In genomic region chr1:234919061-234919755, GRCh38 we compare ENCODE assay signal across 15 cellular contexts.
A peak's percentile ranks its signal among the peaks of the same experiment; 100 is the strongest.
DNase-seq lines count a peak whose midpoint lies in the region; ATAC-seq and TF ChIP-seq lines count a peak whose summit lies in the region.
"Had no signal": no experiment of that assay in that cellular context is flagged by ENCODE, and none has a peak within 500 bp of the region (broad histone marks: within the 10 kb centered on the region; RNA-seq: fewer than 3 reads in every experiment).

No MANE protein-coding gene starts in this region.

- no peaks in the 10 kb centered on the region for H3F3A ChIP-seq in GM23338 (replicated peaks; ENCODE audit: low read depth)

- peaks cover 7% of the 10 kb centered on the region; the same call in 1 of the 2 replicates for H3K4me1 ChIP-seq in GM23338 (ENCODE audit: insufficient read depth)
- peaks cover 0 to 52% (median 28%) of the 10 kb centered on the region in 4 donors for H3K4me1 ChIP-seq in right lobe of liver

- intact Hi-C loops in right lobe of liver (cut with DNase I): no loop called here

- peaks cover 7% of the 10 kb centered on the region for H3K27me3 Mint-ChIP-seq in GM23338 (ENCODE audit: insufficient read depth, low read depth, poor library complexity)
- H3K27me3 Mint-ChIP-seq: activated CD4-positive, alpha-beta T cell treated with anti-CD3 and anti-CD28 coated beads, Interleukin-2, amount 10 ng/mL, durations not matched to agents 7 days and 5 days; stimulated activated naive CD8-positive, alpha-beta T cell treated with anti-CD3 and anti-CD28 coated beads, Interleukin-15, Interleukin-2, amounts not matched to agents 100 ng/mL and 50 ng/mL, for 24 hours had no signal

- H3K36me3 Mint-ChIP-seq in GM23338 (ENCODE audit: low read depth): 0 out of 3 replicates have a peak, but pooled peaks cover 2% of the 10 kb centered on the region

- peak overlapping the region; percentile 69 for H3K27ac Mint-ChIP-seq in GM23338
- H3K27ac Mint-ChIP-seq: activated CD4-positive, alpha-beta T cell treated with anti-CD3 and anti-CD28 coated beads, Interleukin-2, amount 10 ng/mL, durations not matched to agents 7 days and 5 days had no signal

- H3K36me3 ChIP-seq in GM23338 (ENCODE audit: insufficient read depth) (no peaks in the 10 kb centered on the region), right lobe of liver (no peaks in the 10 kb centered on the region)

- no peak for TF ChIP-seq CTCF in GM23338 (conservative IDR thresholded peaks at IDR 0.05; ENCODE audit: low read depth in 2 of 2)
- TF ChIP-seq CTCF in right lobe of liver (IDR thresholded peaks at IDR 0.05): no peak

- no peak for TF ChIP-seq POLR2A in right lobe of liver (IDR thresholded peaks at IDR 0.05)

- H3K27ac ChIP-seq in GM23338 (ENCODE audit: low read depth) (no peak overlapping the region), right lobe of liver (peak overlapping the region; percentile 76 to 89 (median 88)), skin epidermis (peak overlapping the region in 20 of 21 experiments; percentile 37 to 90 (median 74))
- H3K27ac ChIP-seq: GM23248, RWPE1 had no signal

- DNase-seq in GM23338 (ENCODE audit: low spot score): no peak
- DNase-seq in dermis blood vessel endothelial cell: peak; percentile 60
- DNase-seq in right lobe of liver: peak; percentile 46 to 82 (median 77)
- no peak for DNase-seq in mucosa of gallbladder (ENCODE audit: low spot score)
- no peak for DNase-seq in T-helper 2 cell
- DNase-seq: activated CD4-positive, alpha-beta T cell treated with anti-CD3 and anti-CD28 coated beads, Interleukin-2, amount 10 ng/mL, durations not matched to agents 7 days and 5 days; Calu3; GM23248; NCI-H1436; small intestine had no signal

- 41% methylated on average over 6 of the region's 14 CpGs for WGBS in right lobe of liver (ENCODE audit: insufficient coverage, low coverage, low lambda C conversion rate, missing lambda C conversion rate)

- no peaks in the 10 kb centered on the region for H3K27me3 ChIP-seq in GM23338 (ENCODE audit: insufficient read depth)
- H3K27me3 ChIP-seq in right lobe of liver: no peaks in the 10 kb centered on the region

- no peaks in the 10 kb centered on the region for H3K9me3 ChIP-seq in right lobe of liver

- peaks cover 5% of the 10 kb centered on the region for H3K9me2 ChIP-seq in GM23338 (ENCODE audit: insufficient read depth)

- peaks cover 3% of the 10 kb centered on the region; the same call in 2 of the 3 replicates for H3K9me3 Mint-ChIP-seq in GM23338

- no peaks in the 10 kb centered on the region for H4K20me1 ChIP-seq in GM23338 (replicated peaks; ENCODE audit: insufficient read depth)

- no peak overlapping the region for H3K4me3 Mint-ChIP-seq in GM23338
- H3K4me3 Mint-ChIP-seq: activated CD4-positive, alpha-beta T cell treated with anti-CD3 and anti-CD28 coated beads, Interleukin-2, amount 10 ng/mL, durations not matched to agents 7 days and 5 days; stimulated activated naive CD8-positive, alpha-beta T cell treated with anti-CD3 and anti-CD28 coated beads, Interleukin-15, Interleukin-2, amounts not matched to agents 100 ng/mL and 50 ng/mL, for 24 hours had no signal

- H3K79me2 ChIP-seq in GM23338 (replicated peaks; ENCODE audit: insufficient read depth): no peaks in the 10 kb centered on the region

- H3K4me1 Mint-ChIP-seq in GM23338: peaks cover 18% of the 10 kb centered on the region

- ATAC-seq in GM23338: peak; percentile 21; the same call in 2 of the 3 replicates
- peak; percentile 56 to 75 (median 68) for ATAC-seq in right lobe of liver
- ATAC-seq in HG03460 (IDR thresholded peaks at IDR 0.05; ENCODE audit: unreplicated experiment): no peak
- no peak for ATAC-seq in activated CD4-positive, CD25-positive, alpha-beta regulatory T cell treated with anti-CD3 and anti-CD28 coated beads, Interleukin-2, amount 50 U/mL, for 24 hours

- no peak overlapping the region for H3K4me2 ChIP-seq in GM23338

- H3K4me3 ChIP-seq in GM23338 (no peak overlapping the region), right lobe of liver (no peak overlapping the region), skin epidermis (no peak overlapping the region)
- H3K4me3 ChIP-seq: GM23248 had no signal

- H2AFZ ChIP-seq in GM23338: peak overlapping the region; percentile 96
- H2AFZ ChIP-seq: GM23248 had no signal

TF ChIP-seq in GM23338, 12 proteins besides CTCF, POLR2A, EP300 and RAD21 (continues in another document):
- TF ChIP-seq EZH2 (IDR thresholded peaks at IDR 0.05; ENCODE audit: low read depth, unreplicated experiment) (no peak), NANOG (IDR thresholded peaks at IDR 0.05; ENCODE audit: borderline replicate concordance) (no peak), ETS1 (IDR thresholded peaks at IDR 0.05) (no peak)
- TF ChIP-seq, protein P1, sequence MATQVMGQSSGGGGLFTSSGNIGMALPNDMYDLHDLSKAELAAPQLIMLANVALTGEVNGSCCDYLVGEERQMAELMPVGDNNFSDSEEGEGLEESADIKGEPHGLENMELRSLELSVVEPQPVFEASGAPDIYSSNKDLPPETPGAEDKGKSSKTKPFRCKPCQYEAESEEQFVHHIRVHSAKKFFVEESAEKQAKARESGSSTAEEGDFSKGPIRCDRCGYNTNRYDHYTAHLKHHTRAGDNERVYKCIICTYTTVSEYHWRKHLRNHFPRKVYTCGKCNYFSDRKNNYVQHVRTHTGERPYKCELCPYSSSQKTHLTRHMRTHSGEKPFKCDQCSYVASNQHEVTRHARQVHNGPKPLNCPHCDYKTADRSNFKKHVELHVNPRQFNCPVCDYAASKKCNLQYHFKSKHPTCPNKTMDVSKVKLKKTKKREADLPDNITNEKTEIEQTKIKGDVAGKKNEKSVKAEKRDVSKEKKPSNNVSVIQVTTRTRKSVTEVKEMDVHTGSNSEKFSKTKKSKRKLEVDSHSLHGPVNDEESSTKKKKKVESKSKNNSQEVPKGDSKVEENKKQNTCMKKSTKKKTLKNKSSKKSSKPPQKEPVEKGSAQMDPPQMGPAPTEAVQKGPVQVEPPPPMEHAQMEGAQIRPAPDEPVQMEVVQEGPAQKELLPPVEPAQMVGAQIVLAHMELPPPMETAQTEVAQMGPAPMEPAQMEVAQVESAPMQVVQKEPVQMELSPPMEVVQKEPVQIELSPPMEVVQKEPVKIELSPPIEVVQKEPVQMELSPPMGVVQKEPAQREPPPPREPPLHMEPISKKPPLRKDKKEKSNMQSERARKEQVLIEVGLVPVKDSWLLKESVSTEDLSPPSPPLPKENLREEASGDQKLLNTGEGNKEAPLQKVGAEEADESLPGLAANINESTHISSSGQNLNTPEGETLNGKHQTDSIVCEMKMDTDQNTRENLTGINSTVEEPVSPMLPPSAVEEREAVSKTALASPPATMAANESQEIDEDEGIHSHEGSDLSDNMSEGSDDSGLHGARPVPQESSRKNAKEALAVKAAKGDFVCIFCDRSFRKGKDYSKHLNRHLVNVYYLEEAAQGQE (IDR thresholded peaks at IDR 0.05; ENCODE audit: unreplicated experiment): no peak

Comparison
In these comparisons a context has a peak if more than half of its experiments do, and no peak if none do; other contexts are left out.
1. ATAC-seq: peak in GM23338 (single experiment) and right lobe of liver (4 of 4); none in HG03460 (single experiment) and activated CD4-positive, CD25-positive, alpha-beta regulatory T cell treated with anti-CD3 and anti-CD28 coated beads, Interleukin-2, amount 50 U/mL, for 24 hours (0 of 2).
2. DNase-seq: peak in dermis blood vessel endothelial cell (single experiment) and right lobe of liver (3 of 3); none in GM23338 (single experiment), mucosa of gallbladder (single experiment) and T-helper 2 cell (0 of 5).